8 cellular contexts compared by ENCODE assay signal in the genomic region with DNA sequence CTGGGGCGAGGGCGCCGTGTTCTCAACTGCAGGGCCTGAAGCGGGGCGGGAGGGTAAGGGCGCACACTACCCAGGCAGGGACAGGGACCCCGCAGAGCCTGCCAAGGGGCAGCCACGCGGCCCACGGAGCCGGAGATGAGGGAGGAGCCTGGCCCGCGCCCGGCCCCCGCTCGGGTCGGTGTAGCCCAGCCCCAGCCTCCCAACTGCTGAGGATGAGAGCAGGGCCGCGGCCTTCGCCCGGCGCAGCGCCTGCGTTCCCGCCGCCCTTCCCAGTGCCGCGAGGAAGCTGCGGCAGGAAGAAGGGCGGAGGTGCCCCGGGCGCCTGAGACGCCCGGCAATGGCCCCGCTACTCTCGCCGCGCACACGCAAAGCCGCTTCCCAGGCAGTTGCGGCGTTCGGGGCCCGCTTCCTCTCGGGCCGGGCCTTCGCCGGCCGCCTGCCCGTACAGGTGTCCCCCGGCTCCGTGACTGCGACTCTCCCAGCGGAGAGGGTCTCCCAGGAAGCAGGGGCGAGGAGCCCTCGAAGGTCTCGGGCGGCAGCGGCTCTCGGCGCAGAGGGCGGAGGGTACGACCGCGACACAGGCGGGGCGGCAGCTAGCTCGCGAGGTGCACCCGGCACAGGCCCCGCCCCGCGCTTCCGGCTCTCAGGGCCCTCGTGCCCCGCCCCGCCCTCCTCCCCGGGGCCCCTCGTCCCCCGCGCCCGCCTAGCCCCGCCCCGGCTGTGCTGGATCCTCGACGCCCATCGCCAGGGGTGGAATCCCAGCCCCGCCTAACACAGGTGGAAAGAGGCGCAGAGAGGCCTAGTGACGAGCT. TPM values are rescaled to one million over a fixed set of nuclear protein-coding genes. Genes with fewer than 3 reads are reported as not detected.
DNase-seq lines count a peak whose midpoint lies in the region; ATAC-seq and TF ChIP-seq lines count a peak whose summit lies in the region.

No MANE protein-coding gene starts in this region.

- H3K36me3 ChIP-seq in duodenal mucosa (ENCODE audit: control insufficient read depth in 1 of 2, insufficient read depth in 2 of 2, low read length in 2 of 2): no peaks in the 10 kb centered on the region
- H3K36me3 ChIP-seq in lower lobe of right lung: no peaks in the 10 kb centered on the region

- ATAC-seq in GM19372 (IDR thresholded peaks at IDR 0.05; ENCODE audit: low read depth, unreplicated experiment): peak; percentile 93
- peak; percentile 78 for ATAC-seq in HG03469 (IDR thresholded peaks at IDR 0.05; ENCODE audit: unreplicated experiment)
- ATAC-seq in lower lobe of right lung: peak; percentile 99

- H3K4me1 ChIP-seq in duodenal mucosa (ENCODE audit: control insufficient read depth in 1 of 2, insufficient read depth in 2 of 2, low read length in 2 of 2): peaks cover 10% of the 10 kb centered on the region in 2 donors
- peaks cover 16% of the 10 kb centered on the region for H3K4me1 ChIP-seq in lower lobe of right lung

- intact Hi-C loops in lower lobe of right lung (cut with DNase I): no loop called here

- TF ChIP-seq CTCF in lower lobe of right lung (IDR thresholded peaks at IDR 0.05): no peak

- H3K27ac ChIP-seq in duodenal mucosa (ENCODE audit: low read depth, low read length): peak overlapping the region; percentile 97
- peak overlapping the region; percentile 98 for H3K27ac ChIP-seq in lower lobe of right lung

- DNase-seq in C1 segment of cervical spinal cord (lab: John Stamatoyannopoulos, UW) (peak in 12 of 14 donors; percentile 24 to 76 (median 58)), NCI-H526 (lab: John Stamatoyannopoulos, UW) (peak; percentile 91 to 99), lower lobe of right lung (peak; percentile 97)
- DNase-seq in activated CD4-positive, alpha-beta T cell treated with anti-CD3 and anti-CD28 coated beads, Interleukin-2, amount 50 U/mL, for 24 hours (ENCODE audit: low read depth in 1 of 2, low spot score in 1 of 2): peak; percentile 86 to 87
- peak; percentile 87 to 91 (median 87) for DNase-seq in stimulated activated CD4-positive, alpha-beta T cell treated with anti-CD3 and anti-CD28 coated beads, TNF-alpha, amount 100 ng/mL, for 4 hours (ENCODE audit: low read depth in 3 of 3)

- H3K4me3 ChIP-seq in duodenal mucosa (ENCODE audit: low read depth in 1 of 2, low read length in 2 of 2) (peak overlapping the region; percentile 68 to 80), lower lobe of right lung (peak overlapping the region; percentile 83)

- H3K9me3 ChIP-seq in duodenal mucosa (ENCODE audit: control insufficient read depth in 1 of 2, low read length in 2 of 2): no peaks in the 10 kb centered on the region
- H3K9me3 ChIP-seq in lower lobe of right lung: no peaks in the 10 kb centered on the region

- H3K27me3 ChIP-seq in duodenal mucosa (ENCODE audit: control insufficient read depth in 1 of 2, insufficient read depth in 2 of 2, low read length in 2 of 2): no peaks in the 10 kb centered on the region
- H3K27me3 ChIP-seq in lower lobe of right lung (ENCODE audit: low read depth): no peaks in the 10 kb centered on the region

- H3K9ac ChIP-seq in duodenal mucosa (ENCODE audit: low read depth in 1 of 2, low read length in 2 of 2): peak overlapping the region; percentile 71 to 92

RNA-seq across cellular contexts. Expression of a gene that starts 24.8 kb away (rescaled TPM):
- 74.8 TPM for total RNA-seq in lower lobe of right lung

RNA-seq across cellular contexts. Expression of a gene that starts 54.7 kb away (rescaled TPM):
- 5.8 TPM for total RNA-seq in lower lobe of right lung

Comparison
In these comparisons a context has a peak if more than half of its experiments do, and no peak if none do; other contexts are left out.
1. Peak in every context shown above with its lines: DNase-seq, ATAC-seq, H3K4me3 ChIP-seq and H3K27ac ChIP-seq.